8 cellular contexts compared by ENCODE assay signal in the genomic region with DNA sequence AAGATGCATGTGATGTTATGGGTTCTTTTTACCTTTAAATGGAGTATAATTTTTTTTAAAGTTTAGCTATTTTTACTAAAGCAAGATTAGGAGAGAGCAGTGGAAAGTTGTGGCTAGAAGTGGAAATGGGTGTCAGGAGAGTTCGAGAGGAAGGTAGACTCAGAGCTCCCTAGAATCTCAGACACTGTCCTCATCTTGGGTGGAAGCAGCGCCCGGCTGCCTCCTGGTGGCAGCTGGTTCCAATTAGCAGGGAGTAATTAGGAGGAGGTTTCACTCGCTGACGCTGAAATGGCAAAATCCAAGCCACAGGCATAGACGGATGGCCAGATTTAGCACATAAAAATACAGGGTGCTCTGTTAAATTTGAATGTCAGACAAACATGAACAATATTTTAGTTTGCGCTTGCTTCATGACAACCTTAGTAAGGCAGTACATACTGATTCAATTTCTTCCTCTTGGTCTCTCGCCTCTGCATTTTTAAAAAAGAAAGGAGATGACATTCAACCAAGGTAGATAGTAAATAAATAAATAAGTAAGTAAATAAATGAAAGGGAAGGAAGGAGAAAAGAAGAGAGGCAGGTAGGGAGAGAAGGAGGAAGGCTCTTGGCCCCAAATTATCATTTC. TPM values are rescaled to one million over a fixed set of nuclear protein-coding genes. Genes with fewer than 3 reads are reported as not detected.
DNase-seq lines count a peak whose midpoint lies in the region; ATAC-seq and TF ChIP-seq lines count a peak whose summit lies in the region.

No MANE protein-coding gene starts in this region.

- H3K4me3 ChIP-seq in AG10803 (ENCODE audit: low read length) (peak overlapping the region; percentile 33), Loucy (ENCODE audit: low read length, poor library complexity, severe bottlenecking) (peak overlapping the region; percentile 15), choroid plexus epithelial cell (ENCODE audit: low read depth, low read length) (no peak overlapping the region), liver (ENCODE audit: low read depth in 1 of 3, low read length in 3 of 3) (no peak overlapping the region)

- H3K9me3 ChIP-seq in Loucy (ENCODE audit: insufficient read depth, low read depth, low read length) (no peaks in the 10 kb centered on the region), liver (ENCODE audit: control insufficient read depth in 4 of 4, low read length in 3 of 4) (no peaks in the 10 kb centered on the region)

- peak; percentile 61 for ATAC-seq in GM18498 (IDR thresholded peaks at IDR 0.05; ENCODE audit: unreplicated experiment)
- no peak for ATAC-seq in stimulated activated effector memory CD8-positive, alpha-beta T cell treated with anti-CD3 and anti-CD28 coated beads, Interleukin-12 subunit alpha, Interleukin-12 subunit beta, amount 100 ng/mL, for 72 hours

- H4K20me1 ChIP-seq in Loucy (ENCODE audit: insufficient read depth, low read length, poor library complexity, severe bottlenecking) = no peaks in the 10 kb centered on the region

- H3K9ac ChIP-seq in Loucy (ENCODE audit: low read depth, low read length, poor library complexity, severe bottlenecking) (no peak overlapping the region), liver (ENCODE audit: low read depth in 1 of 2, low read length in 2 of 2) (no peak overlapping the region)

- H3K36me3 Mint-ChIP-seq in stimulated activated effector memory CD8-positive, alpha-beta T cell treated with anti-CD3 and anti-CD28 coated beads, Interleukin-12 subunit alpha, Interleukin-12 subunit beta, amount 100 ng/mL, for 72 hours = no peaks in the 10 kb centered on the region

- TF ChIP-seq CTCF in AG10803 (conservative IDR thresholded peaks at IDR 0.05; ENCODE audit: low read length) (peak; percentile 59), Loucy (conservative IDR thresholded peaks at IDR 0.05; ENCODE audit: low read length) (peak; percentile 68), choroid plexus epithelial cell (conservative IDR thresholded peaks at IDR 0.05; ENCODE audit: low read depth, low read length) (peak; percentile 91), liver (IDR thresholded peaks at IDR 0.05; ENCODE audit: low read depth, low read length, missing input control) (peak; percentile 63)

- H3K36me3 ChIP-seq in Loucy (ENCODE audit: insufficient read depth, low read length) = no peaks in the 10 kb centered on the region
- no peaks in the 10 kb centered on the region for H3K36me3 ChIP-seq in liver (ENCODE audit: control insufficient read depth in 4 of 4, insufficient read depth in 3 of 4, low read depth in 1 of 4, low read length in 3 of 4)

- peak overlapping the region; percentile 48 for H3K4me2 ChIP-seq in Loucy (ENCODE audit: low read depth, low read length, poor library complexity, severe bottlenecking)

- 16% methylated on average over 8 of the region's 8 CpGs for whole genome bisulfite sequencing in liver

- peak; percentile 86 to 87 for TF ChIP-seq RAD21 in liver (IDR thresholded peaks at IDR 0.05)

- no peaks in the 10 kb centered on the region for H3K9me2 ChIP-seq in Loucy (replicated peaks; ENCODE audit: low read depth, low read length)

- no peaks in the 10 kb centered on the region for H3K79me2 ChIP-seq in Loucy (ENCODE audit: insufficient read depth, low read length)

- no peaks in the 10 kb centered on the region for H3K4me1 Mint-ChIP-seq in stimulated activated effector memory CD8-positive, alpha-beta T cell treated with anti-CD3 and anti-CD28 coated beads, Interleukin-12 subunit alpha, Interleukin-12 subunit beta, amount 100 ng/mL, for 72 hours

- no peak overlapping the region for H3K27ac ChIP-seq in liver (ENCODE audit: low read depth in 1 of 2, low read length in 2 of 2)

- H3K27me3 ChIP-seq in Loucy (ENCODE audit: insufficient read depth, low read length, poor library complexity, severe bottlenecking) (no peaks in the 10 kb centered on the region), liver (ENCODE audit: control insufficient read depth in 4 of 4, insufficient read depth in 4 of 4, low read length in 3 of 4) (peaks cover 0 to 4% (median 0%) of the 10 kb centered on the region in 4 donors)

- no peaks in the 10 kb centered on the region for H3K9me3 Mint-ChIP-seq in stimulated activated effector memory CD8-positive, alpha-beta T cell treated with anti-CD3 and anti-CD28 coated beads, Interleukin-12 subunit alpha, Interleukin-12 subunit beta, amount 100 ng/mL, for 72 hours

- H3K4me1 ChIP-seq in Loucy (ENCODE audit: insufficient read depth, low read length, poor library complexity, severe bottlenecking) (peaks cover 3% of the 10 kb centered on the region), liver (ENCODE audit: control insufficient read depth in 4 of 4, insufficient read depth in 4 of 4, low read length in 3 of 4) (peaks cover 0 to 7% (median 4%) of the 10 kb centered on the region in 4 donors)

- no peaks in the 10 kb centered on the region for H3F3A ChIP-seq in Loucy (ENCODE audit: low read depth)

- no peak overlapping the region for H3K4me3 Mint-ChIP-seq in stimulated activated effector memory CD8-positive, alpha-beta T cell treated with anti-CD3 and anti-CD28 coated beads, Interleukin-12 subunit alpha, Interleukin-12 subunit beta, amount 100 ng/mL, for 72 hours

- no peak overlapping the region for H3K27ac Mint-ChIP-seq in stimulated activated effector memory CD8-positive, alpha-beta T cell treated with anti-CD3 and anti-CD28 coated beads, Interleukin-12 subunit alpha, Interleukin-12 subunit beta, amount 100 ng/mL, for 72 hours

- DNase-seq in AG10803 (ENCODE audit: low read depth) (peak; percentile 80), SW480 (ENCODE audit: low spot score) (peak; percentile 52), choroid plexus epithelial cell (ENCODE audit: low read depth) (peak; percentile 74)
- peak in 2 of 3 donors; percentile 8 to 33 for DNase-seq in stimulated activated CD4-positive, alpha-beta T cell treated with anti-CD3 and anti-CD28 coated beads, TNF-alpha, amount 100 ng/mL, for 48 hours (ENCODE audit: low read depth in 3 of 3)
- DNase-seq in stimulated activated effector memory CD8-positive, alpha-beta T cell treated with anti-CD3 and anti-CD28 coated beads, Interleukin-12 subunit alpha, Interleukin-12 subunit beta, amount 100 ng/mL, for 72 hours (ENCODE audit: low spot score in 2 of 2) = no peak

- H2AFZ ChIP-seq in Loucy (ENCODE audit: low read length) = peak overlapping the region; percentile 70

TF ChIP-seq in liver, 16 proteins besides CTCF, POLR2A, EP300 and RAD21:
- TF ChIP-seq TAF1 (conservative IDR thresholded peaks at IDR 0.05) = no peak
- TF ChIP-seq RXRA (IDR thresholded peaks at IDR 0.05) = peak in 1 of 2 donors; percentile 32

RNA-seq across cellular contexts. Expression of gene LGI1, which starts 58.5 kb away (rescaled TPM):
- 1 to 10 TPM in 1 of 2 donors, not detected in 1; 1.2 TPM for total RNA-seq in liver
- 1 to 10 TPM in 1 of 2 donors, under 1 TPM in 1; 0.28 to 1.1 TPM for polyA plus RNA-seq in liver

Comparison
In these comparisons a context has a peak if more than half of its experiments do, and no peak if none do; other contexts are left out.
1. DNase-seq: peak in AG10803 (single experiment), SW480 (single experiment), choroid plexus epithelial cell (single experiment) and stimulated activated CD4-positive, alpha-beta T cell treated with anti-CD3 and anti-CD28 coated beads, TNF-alpha, amount 100 ng/mL, for 48 hours (2 of 3); none in stimulated activated effector memory CD8-positive, alpha-beta T cell treated with anti-CD3 and anti-CD28 coated beads, Interleukin-12 subunit alpha, Interleukin-12 subunit beta, amount 100 ng/mL, for 72 hours (0 of 2).
2. H3K4me3 ChIP-seq: peak in AG10803 (single experiment) and Loucy (single experiment); none in choroid plexus epithelial cell (single experiment) and liver (0 of 3).
3. Peak in every context shown above with its lines, with median percentiles within 50 percentile points of each other: CTCF ChIP-seq.